ENCODE assay signal across 1 cellular context in the genomic region with DNA sequence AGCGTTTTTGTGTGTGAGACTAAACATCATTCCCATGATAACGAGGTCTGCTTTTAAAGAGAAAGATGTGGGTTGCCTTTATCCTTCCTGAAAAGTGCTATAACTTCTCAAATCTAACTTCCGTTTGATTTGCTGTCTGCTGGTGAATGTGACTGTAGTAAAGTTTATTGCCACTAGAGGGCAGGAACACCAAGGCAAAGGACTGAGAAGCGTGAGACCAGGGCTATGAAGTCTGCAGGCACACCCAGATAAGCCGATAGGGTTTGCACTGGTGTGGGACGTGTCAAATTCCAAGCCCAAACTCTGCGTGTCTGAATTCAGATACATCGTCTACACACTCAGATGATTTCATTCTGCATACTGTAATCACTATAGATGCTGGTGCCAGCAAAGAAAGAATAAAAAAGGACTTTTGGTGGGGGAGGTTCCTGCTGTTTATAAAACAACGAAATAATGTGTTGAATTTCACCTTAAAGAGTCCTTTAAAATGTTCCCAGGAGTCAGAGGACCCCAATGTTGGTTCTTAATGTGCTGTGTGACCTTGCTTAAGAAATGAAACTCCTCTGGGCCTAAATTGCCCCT.
TF ChIP-seq lines count a peak whose summit lies in the region.

No MANE protein-coding gene starts in this region.

TF ChIP-seq in K562, 482 proteins besides CTCF, POLR2A, EP300 and RAD21 (continued from another document):
- TF ChIP-seq, protein P1, sequence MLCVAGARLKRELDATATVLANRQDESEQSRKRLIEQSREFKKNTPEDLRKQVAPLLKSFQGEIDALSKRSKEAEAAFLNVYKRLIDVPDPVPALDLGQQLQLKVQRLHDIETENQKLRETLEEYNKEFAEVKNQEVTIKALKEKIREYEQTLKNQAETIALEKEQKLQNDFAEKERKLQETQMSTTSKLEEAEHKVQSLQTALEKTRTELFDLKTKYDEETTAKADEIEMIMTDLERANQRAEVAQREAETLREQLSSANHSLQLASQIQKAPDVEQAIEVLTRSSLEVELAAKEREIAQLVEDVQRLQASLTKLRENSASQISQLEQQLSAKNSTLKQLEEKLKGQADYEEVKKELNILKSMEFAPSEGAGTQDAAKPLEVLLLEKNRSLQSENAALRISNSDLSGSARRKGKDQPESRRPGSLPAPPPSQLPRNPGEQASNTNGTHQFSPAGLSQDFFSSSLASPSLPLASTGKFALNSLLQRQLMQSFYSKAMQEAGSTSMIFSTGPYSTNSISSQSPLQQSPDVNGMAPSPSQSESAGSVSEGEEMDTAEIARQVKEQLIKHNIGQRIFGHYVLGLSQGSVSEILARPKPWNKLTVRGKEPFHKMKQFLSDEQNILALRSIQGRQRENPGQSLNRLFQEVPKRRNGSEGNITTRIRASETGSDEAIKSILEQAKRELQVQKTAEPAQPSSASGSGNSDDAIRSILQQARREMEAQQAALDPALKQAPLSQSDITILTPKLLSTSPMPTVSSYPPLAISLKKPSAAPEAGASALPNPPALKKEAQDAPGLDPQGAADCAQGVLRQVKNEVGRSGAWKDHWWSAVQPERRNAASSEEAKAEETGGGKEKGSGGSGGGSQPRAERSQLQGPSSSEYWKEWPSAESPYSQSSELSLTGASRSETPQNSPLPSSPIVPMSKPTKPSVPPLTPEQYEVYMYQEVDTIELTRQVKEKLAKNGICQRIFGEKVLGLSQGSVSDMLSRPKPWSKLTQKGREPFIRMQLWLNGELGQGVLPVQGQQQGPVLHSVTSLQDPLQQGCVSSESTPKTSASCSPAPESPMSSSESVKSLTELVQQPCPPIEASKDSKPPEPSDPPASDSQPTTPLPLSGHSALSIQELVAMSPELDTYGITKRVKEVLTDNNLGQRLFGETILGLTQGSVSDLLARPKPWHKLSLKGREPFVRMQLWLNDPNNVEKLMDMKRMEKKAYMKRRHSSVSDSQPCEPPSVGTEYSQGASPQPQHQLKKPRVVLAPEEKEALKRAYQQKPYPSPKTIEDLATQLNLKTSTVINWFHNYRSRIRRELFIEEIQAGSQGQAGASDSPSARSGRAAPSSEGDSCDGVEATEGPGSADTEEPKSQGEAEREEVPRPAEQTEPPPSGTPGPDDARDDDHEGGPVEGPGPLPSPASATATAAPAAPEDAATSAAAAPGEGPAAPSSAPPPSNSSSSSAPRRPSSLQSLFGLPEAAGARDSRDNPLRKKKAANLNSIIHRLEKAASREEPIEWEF (CRISPR knock-in tag; IDR thresholded peaks at IDR 0.05) = no peak
- TF ChIP-seq BMI1 (IDR thresholded peaks at IDR 0.05; ENCODE audit: low read length) (no peak), ZSCAN29 (IDR thresholded peaks at IDR 0.05) (peak; percentile 76), NELFE (IDR thresholded peaks at IDR 0.05; ENCODE audit: insufficient read depth, insufficient read length) (no peak), SUPT5H (IDR thresholded peaks at IDR 0.05) (no peak), ZNF263 (CRISPR knock-in tag; IDR thresholded peaks at IDR 0.05; ENCODE audit: borderline replicate concordance) (no peak), RBM14 (IDR thresholded peaks at IDR 0.05; ENCODE audit: borderline replicate concordance, insufficient read depth, low read depth, low read length) (no peak), ZBTB17 (CRISPR knock-in tag; IDR thresholded peaks at IDR 0.05) (peak; percentile 70; the same call in 1 of the 2 replicates), ZNF785 (CRISPR knock-in tag; IDR thresholded peaks at IDR 0.05) (no peak), SREBF1 (IDR thresholded peaks at IDR 0.05; ENCODE audit: borderline replicate concordance, low read depth, low read length) (no peak), ASH1L (IDR thresholded peaks at IDR 0.05; ENCODE audit: borderline replicate concordance, low read depth, partially characterized antibody) (no peak), KDM2B (CRISPR knock-in tag; IDR thresholded peaks at IDR 0.05) (no peak)
- TF ChIP-seq, protein P2, sequence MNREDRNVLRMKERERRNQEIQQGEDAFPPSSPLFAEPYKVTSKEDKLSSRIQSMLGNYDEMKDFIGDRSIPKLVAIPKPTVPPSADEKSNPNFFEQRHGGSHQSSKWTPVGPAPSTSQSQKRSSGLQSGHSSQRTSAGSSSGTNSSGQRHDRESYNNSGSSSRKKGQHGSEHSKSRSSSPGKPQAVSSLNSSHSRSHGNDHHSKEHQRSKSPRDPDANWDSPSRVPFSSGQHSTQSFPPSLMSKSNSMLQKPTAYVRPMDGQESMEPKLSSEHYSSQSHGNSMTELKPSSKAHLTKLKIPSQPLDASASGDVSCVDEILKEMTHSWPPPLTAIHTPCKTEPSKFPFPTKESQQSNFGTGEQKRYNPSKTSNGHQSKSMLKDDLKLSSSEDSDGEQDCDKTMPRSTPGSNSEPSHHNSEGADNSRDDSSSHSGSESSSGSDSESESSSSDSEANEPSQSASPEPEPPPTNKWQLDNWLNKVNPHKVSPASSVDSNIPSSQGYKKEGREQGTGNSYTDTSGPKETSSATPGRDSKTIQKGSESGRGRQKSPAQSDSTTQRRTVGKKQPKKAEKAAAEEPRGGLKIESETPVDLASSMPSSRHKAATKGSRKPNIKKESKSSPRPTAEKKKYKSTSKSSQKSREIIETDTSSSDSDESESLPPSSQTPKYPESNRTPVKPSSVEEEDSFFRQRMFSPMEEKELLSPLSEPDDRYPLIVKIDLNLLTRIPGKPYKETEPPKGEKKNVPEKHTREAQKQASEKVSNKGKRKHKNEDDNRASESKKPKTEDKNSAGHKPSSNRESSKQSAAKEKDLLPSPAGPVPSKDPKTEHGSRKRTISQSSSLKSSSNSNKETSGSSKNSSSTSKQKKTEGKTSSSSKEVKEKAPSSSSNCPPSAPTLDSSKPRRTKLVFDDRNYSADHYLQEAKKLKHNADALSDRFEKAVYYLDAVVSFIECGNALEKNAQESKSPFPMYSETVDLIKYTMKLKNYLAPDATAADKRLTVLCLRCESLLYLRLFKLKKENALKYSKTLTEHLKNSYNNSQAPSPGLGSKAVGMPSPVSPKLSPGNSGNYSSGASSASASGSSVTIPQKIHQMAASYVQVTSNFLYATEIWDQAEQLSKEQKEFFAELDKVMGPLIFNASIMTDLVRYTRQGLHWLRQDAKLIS (CRISPR knock-in tag; IDR thresholded peaks at IDR 0.05) = no peak
TF ChIP-seq in K562: peak in this region for 12.
